ENCODE assay signal across 8 cellular contexts in genomic region chr15:90419738-90420487, GRCh38. TPM values are rescaled to one million over a fixed set of nuclear protein-coding genes. Genes with fewer than 3 reads are reported as not detected.
DNase-seq lines count a peak whose midpoint lies in the region; ATAC-seq and TF ChIP-seq lines count a peak whose summit lies in the region.

No MANE protein-coding gene starts in this region.

- H3K9ac ChIP-seq in OCI-LY3 (ENCODE audit: low read length) (no peak overlapping the region), neural progenitor cell (no peak overlapping the region)

- peaks cover 34% of the 10 kb centered on the region for H3K4me1 ChIP-seq in OCI-LY3 (ENCODE audit: low read length)
- H3K4me1 ChIP-seq in neural progenitor cell = no peaks in the 10 kb centered on the region

- no peaks in the 10 kb centered on the region for H3F3A ChIP-seq in neural progenitor cell (ENCODE audit: low read depth)

- peaks cover 58% of the 10 kb centered on the region for H4K20me1 ChIP-seq in OCI-LY3 (ENCODE audit: insufficient read depth, low read length)
- H4K20me1 ChIP-seq in neural progenitor cell (ENCODE audit: low read depth) = no peaks in the 10 kb centered on the region

- no peak overlapping the region for H3K4me3 Mint-ChIP-seq in neural progenitor cell

- no peak overlapping the region for H3K27ac ChIP-seq in OCI-LY3 (ENCODE audit: low read length)
- no peak overlapping the region for H3K27ac ChIP-seq in neural progenitor cell

- TF ChIP-seq CTCF in OCI-LY3 (IDR thresholded peaks at IDR 0.05; ENCODE audit: low read depth, low read length) (no peak), neural progenitor cell (IDR thresholded peaks at IDR 0.05) (no peak)

- no peaks in the 10 kb centered on the region for H3K27me3 Mint-ChIP-seq in neural progenitor cell (ENCODE audit: insufficient read depth, low read depth)

- ATAC-seq in Right ventricle myocardium inferior (peak; percentile 59), HG03460 (IDR thresholded peaks at IDR 0.05; ENCODE audit: unreplicated experiment) (no peak)

- peaks cover 10% of the 10 kb centered on the region for H3K4me1 Mint-ChIP-seq in neural progenitor cell

- H3K9me3 Mint-ChIP-seq in neural progenitor cell = peaks cover 10% of the 10 kb centered on the region

- no peak overlapping the region for H2AFZ ChIP-seq in OCI-LY3 (ENCODE audit: low read depth, low read length)
- H2AFZ ChIP-seq in neural progenitor cell (replicated peaks) = no peak overlapping the region

- peaks cover 4% of the 10 kb centered on the region for H3K36me3 Mint-ChIP-seq in neural progenitor cell

- no peaks in the 10 kb centered on the region for H3K36me3 ChIP-seq in OCI-LY3 (replicated peaks; ENCODE audit: low read depth, low read length)
- no peaks in the 10 kb centered on the region for H3K36me3 ChIP-seq in neural progenitor cell

- no peak overlapping the region for H3K4me3 ChIP-seq in OCI-LY3 (ENCODE audit: low read length)
- H3K4me3 ChIP-seq in neural progenitor cell = no peak overlapping the region

- DNase-seq in Right ventricle myocardium inferior (ENCODE audit: missing footprints) = no peak
- DNase-seq in cardiac septum (ENCODE audit: low spot score) = no peak
- DNase-seq in dedifferentiated amniotic fluid mesenchymal stem cell (ENCODE audit: extremely low spot score) = peak; percentile 84
- no peak for DNase-seq in neural progenitor cell (ENCODE audit: low spot score)
- no peak for DNase-seq in RPMI8226
- DNase-seq in UCSD-AML1 (lab: John Stamatoyannopoulos, UW; ENCODE audit: unreplicated experiment) = no peak

- H3K27ac Mint-ChIP-seq in neural progenitor cell = peak overlapping the region; percentile 3

- H3K9me3 ChIP-seq in OCI-LY3 (ENCODE audit: insufficient read depth, low read length) (no peaks in the 10 kb centered on the region), neural progenitor cell (ENCODE audit: low read depth) (no peaks in the 10 kb centered on the region)

- intact Hi-C loops in Right ventricle myocardium inferior (cut with DNase I) (loop anchor here (5.0 kb wide), 1 partner anchor 33 kb away; the partner anchor contains the start of gene IQGAP1), cardiac septum (cut with DNase I) (no loop called here)

- H3K27me3 ChIP-seq in OCI-LY3 (ENCODE audit: low read depth, low read length) = no peaks in the 10 kb centered on the region
- no peaks in the 10 kb centered on the region for H3K27me3 ChIP-seq in neural progenitor cell

- H3K79me2 ChIP-seq in OCI-LY3 (ENCODE audit: low read length) (peaks cover 78% of the 10 kb centered on the region), neural progenitor cell (ENCODE audit: low read depth) (peaks cover 18% of the 10 kb centered on the region)

- H3K4me2 ChIP-seq in OCI-LY3 (ENCODE audit: low read length) (peak overlapping the region; percentile 18), neural progenitor cell (no peak overlapping the region)

RNA-seq across cellular contexts. Expression of gene IQGAP1, which starts 31.9 kb away (rescaled TPM):
- total RNA-seq in Right ventricle myocardium inferior (47.6 TPM), cardiac septum (45.6 TPM), neural progenitor cell (ENCODE audit: low replicate concordance) (35.9 and 44.8 TPM in 2 replicates)
